ENCODE assay signal across 9 cellular contexts in the genomic region with DNA sequence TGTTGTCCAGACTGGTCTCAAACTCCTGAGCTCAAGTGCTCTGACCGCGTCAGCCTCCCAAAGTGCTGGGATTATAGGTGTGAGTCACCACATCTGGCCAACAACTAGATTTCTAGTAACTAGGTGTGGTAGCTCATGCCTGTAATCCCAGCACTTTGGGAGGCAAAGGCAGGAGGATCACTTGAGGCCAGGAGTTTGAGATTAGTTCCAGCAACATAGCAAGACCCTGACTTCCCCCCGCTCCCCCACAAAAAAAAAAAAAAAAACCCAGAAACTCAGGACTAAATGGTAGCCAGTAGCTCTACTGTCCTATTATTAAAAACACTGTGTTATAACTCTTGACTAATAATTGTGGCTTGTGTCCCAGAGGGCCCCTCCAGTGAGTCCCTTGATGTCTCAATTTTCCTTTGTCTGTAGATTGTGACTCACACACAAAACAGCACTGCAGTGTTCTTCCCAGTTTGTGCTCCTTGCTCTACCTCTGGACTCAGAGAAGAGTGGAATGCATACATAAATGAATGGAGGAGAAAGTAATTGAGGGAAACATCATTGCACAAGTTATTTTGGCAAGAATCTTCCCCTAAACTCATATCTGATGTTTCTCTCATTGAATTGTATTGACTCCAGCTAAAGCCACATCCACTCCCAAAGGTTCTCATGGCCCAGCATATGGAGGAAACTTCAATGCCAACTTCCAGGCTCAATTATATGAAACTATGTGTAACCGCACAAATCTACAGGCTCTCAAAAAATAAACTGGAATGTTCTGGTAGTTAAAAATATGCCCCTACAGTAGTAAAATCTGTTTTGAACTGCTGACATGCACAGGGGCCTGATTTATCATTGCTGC. TPM values are rescaled to one million over a fixed set of nuclear protein-coding genes. Genes with fewer than 3 reads are reported as not detected.
DNase-seq lines count a peak whose midpoint lies in the region; ATAC-seq and TF ChIP-seq lines count a peak whose summit lies in the region.
"Had no signal": no experiment of that assay in that cellular context is flagged by ENCODE, and none has a peak within 500 bp of the region (broad histone marks: within the 10 kb centered on the region; RNA-seq: fewer than 3 reads in every experiment).

No MANE protein-coding gene starts in this region.

- H3K9me3 ChIP-seq in psoas muscle, result no peaks in the 10 kb centered on the region

- peak overlapping the region; percentile 61 for H3K27ac ChIP-seq in psoas muscle
- H3K27ac ChIP-seq: parathyroid adenoma had no signal

- peaks cover 15 to 37% of the 10 kb centered on the region in 2 donors for H3K36me3 ChIP-seq in psoas muscle (ENCODE audit: insufficient read depth in 1 of 2, low read depth in 1 of 2)

- DNase-seq in GM03348 (ENCODE audit: low spot score) (peak; percentile 78), erythroblast (lab: John Stamatoyannopoulos, UW) (peak in 1 of 2 experiments; percentile 32), psoas muscle (peak in 1 of 2 donors; percentile 44), AG08396 (ENCODE audit: low spot score) (no peak), NCI-H1417 treated with DMSO at 0.1 percent for 48 hours (lab: John Stamatoyannopoulos, UW) (no peak)
- no peak for DNase-seq in stimulated activated CD4-positive, alpha-beta T cell treated with anti-CD3 and anti-CD28 coated beads, Interleukin-1b, Interleukin-23, amount 100 ng/mL, for 48 hours

- TF ChIP-seq POLR2A in erythroblast (IDR thresholded peaks at IDR 0.05; ENCODE audit: low read length), result peak; percentile 33

- WGBS in psoas muscle, 3 donors, result 55 to 77% (median 59%) methylated on average over 4 of the region's 4 CpGs

- no peaks in the 10 kb centered on the region for H3K27me3 ChIP-seq in psoas muscle (ENCODE audit: insufficient read depth in 3 of 3, low read length in 2 of 3)

- ATAC-seq in psoas muscle (peak; percentile 39 to 64 (median 51)), GM19397 (IDR thresholded peaks at IDR 0.05; ENCODE audit: unreplicated experiment) (no peak)

- H3K4me3 ChIP-seq in psoas muscle, result no peak overlapping the region

- intact Hi-C loops in psoas muscle (cut with DNase I), result no loop called here

- TF ChIP-seq CTCF in psoas muscle (IDR thresholded peaks at IDR 0.05), result no peak

- peaks cover 73% of the 10 kb centered on the region for H3K4me1 ChIP-seq in psoas muscle

TF ChIP-seq in PFSK-1, 5 proteins besides CTCF, POLR2A, EP300 and RAD21:
- TF ChIP-seq REST (IDR thresholded peaks at IDR 0.05; ENCODE audit: insufficient read depth in 1 of 2, low read depth in 2 of 2, low read length in 2 of 2) (no peak), POLR2AphosphoS5 (IDR thresholded peaks at IDR 0.05; ENCODE audit: low read depth, low read length) (0 out of 2 replicates have a peak, but pooled peaks have one; percentile 59), SIN3A (IDR thresholded peaks at IDR 0.05; ENCODE audit: borderline replicate concordance, insufficient read depth, low read length) (no peak), FOXP2 (optimal IDR thresholded peaks at IDR 0.05; ENCODE audit: borderline replicate concordance, extremely low read depth, extremely low read length, insufficient read depth) (no peak)

RNA-seq across cellular contexts. Expression of gene TPT1, which starts 8.8 kb away (rescaled TPM):
- polyA plus RNA-seq in PFSK-1 (2012; ENCODE audit: insufficient read length, low read depth), result 3,387 TPM
- over 10,000 TPM in 3 of 4 donors, 1,000 to 10,000 TPM in 1; 7,807 to 12,417 (median 11,452) TPM for total RNA-seq in psoas muscle
- polyA plus RNA-seq in psoas muscle, result over 10,000 TPM; 17,732 to 19,074 (median 18,570) TPM
